ENCODE assay signal across 18 cellular contexts in the genomic region with DNA sequence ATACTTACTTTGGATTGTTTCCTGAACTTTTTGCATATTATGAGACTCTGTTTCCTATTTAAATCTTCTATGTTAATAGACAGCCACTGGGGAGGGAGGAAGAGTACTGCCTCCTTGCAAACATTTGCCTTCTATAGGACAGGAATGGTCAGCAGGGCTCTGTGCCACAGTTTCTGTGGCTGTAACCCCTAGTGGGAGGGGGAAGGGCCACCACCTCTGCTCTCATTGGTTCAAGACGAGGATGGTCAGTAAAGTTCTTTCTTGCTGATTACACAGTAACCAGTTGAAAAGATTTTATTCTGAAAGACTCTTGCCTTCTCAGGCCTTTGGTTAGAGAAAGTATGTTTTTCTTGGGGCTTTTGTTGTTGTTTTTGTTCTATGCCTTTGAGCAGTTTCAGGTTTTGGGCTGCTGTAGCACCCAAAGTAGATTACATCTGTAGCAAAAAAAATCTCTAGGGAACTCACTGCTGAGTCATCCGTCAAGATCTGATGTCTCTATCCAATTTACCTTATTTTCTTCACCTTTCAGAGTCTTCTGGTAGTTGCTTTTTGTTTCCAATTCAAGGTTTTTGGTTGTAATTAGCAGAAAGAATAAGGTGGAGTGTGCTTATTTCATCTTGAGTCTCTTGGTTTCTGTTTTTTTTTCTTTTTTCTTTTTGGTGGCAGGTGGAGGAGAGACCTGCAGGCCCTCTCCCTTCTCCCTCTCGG. TPM values are rescaled to one million over a fixed set of nuclear protein-coding genes. Genes with fewer than 3 reads are reported as not detected.
DNase-seq lines count a peak whose midpoint lies in the region; ATAC-seq and TF ChIP-seq lines count a peak whose summit lies in the region.
"Had no signal": no experiment of that assay in that cellular context is flagged by ENCODE, and none has a peak within 500 bp of the region (broad histone marks: within the 10 kb centered on the region; RNA-seq: fewer than 3 reads in every experiment).

No MANE protein-coding gene starts in this region.

- peaks cover 14% of the 10 kb centered on the region; the same call in 2 of the 3 replicates for H3K9me3 Mint-ChIP-seq in GM23338

- TF ChIP-seq CTCF in GM23338 (conservative IDR thresholded peaks at IDR 0.05; ENCODE audit: low read depth in 2 of 2) = no peak
- TF ChIP-seq CTCF in KMS-11 (conservative IDR thresholded peaks at IDR 0.05; ENCODE audit: low read depth, low read length) = no peak
- no peak for TF ChIP-seq CTCF in epithelial cell of esophagus (IDR thresholded peaks at IDR 0.05; ENCODE audit: insufficient read depth, low read depth, low read length, missing control alignments)
- TF ChIP-seq CTCF in body of pancreas (IDR thresholded peaks at IDR 0.05) = no peak

- peak overlapping the region; percentile 70 for H3K9ac ChIP-seq in KMS-11

- no peaks in the 10 kb centered on the region for H3F3A ChIP-seq in GM23338 (replicated peaks; ENCODE audit: low read depth)

- peaks cover 19% of the 10 kb centered on the region for H3K79me2 ChIP-seq in GM23338 (replicated peaks; ENCODE audit: insufficient read depth)
- no peaks in the 10 kb centered on the region; the same call in 1 of the 2 replicates for H3K79me2 ChIP-seq in KMS-11 (ENCODE audit: insufficient read depth, low read depth)

- no peaks in the 10 kb centered on the region; the same call in 2 of the 3 replicates for H3K4me1 Mint-ChIP-seq in GM23338
- H3K4me1 Mint-ChIP-seq: neural crest cell had no signal

- 94 to 98% methylated on average over 3 of the region's 3 CpGs for WGBS in body of pancreas, 2 donors

- TF ChIP-seq POLR2A in body of pancreas (IDR thresholded peaks at IDR 0.05) = no peak

- no peaks in the 10 kb centered on the region for H3K9me3 ChIP-seq in body of pancreas

- H3K4me3 ChIP-seq in GM23338 (no peak overlapping the region), KMS-11 (IDR thresholded peaks at IDR 0.05; ENCODE audit: insufficient read depth, low read depth, low read length) (no peak overlapping the region), epithelial cell of esophagus (ENCODE audit: low read length) (no peak overlapping the region), body of pancreas (no peak overlapping the region)
- H3K4me3 ChIP-seq: lung, thoracic aorta had no signal

- H4K20me1 ChIP-seq in GM23338 (replicated peaks; ENCODE audit: insufficient read depth) (no peaks in the 10 kb centered on the region; the same call in 1 of the 2 replicates), KMS-11 (ENCODE audit: insufficient read depth) (no peaks in the 10 kb centered on the region)

- no peaks in the 10 kb centered on the region for H3K9me2 ChIP-seq in GM23338 (ENCODE audit: insufficient read depth)

- no peaks in the 10 kb centered on the region for H3K4me1 ChIP-seq in GM23338 (ENCODE audit: insufficient read depth)
- peaks cover 20% of the 10 kb centered on the region for H3K4me1 ChIP-seq in KMS-11 (ENCODE audit: low read depth, poor library complexity, severe bottlenecking)
- no peaks in the 10 kb centered on the region for H3K4me1 ChIP-seq in body of pancreas

- H2AFZ ChIP-seq in GM23338 (no peak overlapping the region), KMS-11 (ENCODE audit: low read depth) (peak overlapping the region; percentile 45; the same call in 1 of the 2 replicates)

- no peak overlapping the region for H3K4me3 Mint-ChIP-seq in GM23338
- H3K4me3 Mint-ChIP-seq: activated naive CD4-positive, alpha-beta T cell treated with anti-CD3 and anti-CD28 coated beads for 36 hours; neural crest cell had no signal

- H3K27ac ChIP-seq in GM23338 (ENCODE audit: low read depth) (peak overlapping the region; percentile 24; the same call in 1 of the 2 replicates), KMS-11 (peak overlapping the region; percentile 94), body of pancreas (no peak overlapping the region)
- H3K27ac ChIP-seq: thoracic aorta had no signal

- peaks cover 2% of the 10 kb centered on the region for H3K27me3 Mint-ChIP-seq in GM23338 (ENCODE audit: insufficient read depth, low read depth, poor library complexity)

- ATAC-seq in GM18498 (IDR thresholded peaks at IDR 0.05; ENCODE audit: unreplicated experiment) (peak; percentile 75), GM23338 (peak; percentile 42; the same call in 1 of the 3 replicates), body of pancreas (no peak), GM21717 (IDR thresholded peaks at IDR 0.05; ENCODE audit: unreplicated experiment) (no peak)
- ATAC-seq: right cardiac atrium had no signal

- H3K4me2 ChIP-seq in GM23338 (no peak overlapping the region), KMS-11 (peak overlapping the region; percentile 76)

- DNase-seq in GM23338 (ENCODE audit: low spot score) (no peak), epithelial cell of esophagus (ENCODE audit: low read depth) (peak; percentile 47), body of pancreas (no peak), NCI-H1092 (lab: John Stamatoyannopoulos, UW) (no peak), kidney glomerular epithelial cell (lab: John Stamatoyannopoulos, UW) (no peak)
- DNase-seq: activated naive CD4-positive, alpha-beta T cell treated with anti-CD3 and anti-CD28 coated beads for 36 hours; effector memory CD4-positive, alpha-beta T cell; GDM1; NCI-H2107; right cardiac atrium; stimulated activated CD4-positive, alpha-beta T cell treated with anti-CD3 and anti-CD28 coated beads, Interleukin-1b, Interleukin-23, amount 100 ng/mL, for 48 hours; stimulated activated CD8-positive, alpha-beta memory T cell treated with anti-CD3 and anti-CD28 coated beads, Interleukin-4, amount 100 ng/mL, for 48 hours had no signal

- intact Hi-C loops in body of pancreas (cut with DNase I) = no loop called here

- H3K36me3 Mint-ChIP-seq in GM23338 (ENCODE audit: low read depth) = peaks cover 38% of the 10 kb centered on the region; the same call in 2 of the 3 replicates

- peak overlapping the region; percentile 63 for H3K27ac Mint-ChIP-seq in GM23338
- H3K27ac Mint-ChIP-seq: activated naive CD4-positive, alpha-beta T cell treated with anti-CD3 and anti-CD28 coated beads for 36 hours had no signal

- no peaks in the 10 kb centered on the region for H3K27me3 ChIP-seq in GM23338 (ENCODE audit: insufficient read depth)
- H3K27me3 ChIP-seq in KMS-11 (ENCODE audit: insufficient read depth, low read depth) = no peaks in the 10 kb centered on the region
- no peaks in the 10 kb centered on the region for H3K27me3 ChIP-seq in body of pancreas

- no peaks in the 10 kb centered on the region for H3K36me3 ChIP-seq in GM23338 (ENCODE audit: insufficient read depth)
- no peaks in the 10 kb centered on the region for H3K36me3 ChIP-seq in KMS-11 (ENCODE audit: insufficient read depth)
- peaks cover 0 to 2% of the 10 kb centered on the region in 2 donors for H3K36me3 ChIP-seq in body of pancreas (replicated peaks in 1 of 2; ENCODE audit: insufficient read depth in 1 of 2, low read depth in 2 of 2)
- H3K36me3 ChIP-seq: thoracic aorta had no signal

RNA-seq across cellular contexts. Expression of a gene that starts 23.1 kb away (rescaled TPM):
- total RNA-seq in GM23338 (2014; rRNA removed; shearing (Covaris generic)) = 24.3 and 27.2 TPM in 2 replicates
- 7.6 and 8.4 TPM in 2 replicates for polyA plus RNA-seq in GM23338 (2016; fragmentation: Nextera tagmentation; extraction: Ambion mirVana)
- 10 to 100 TPM; 11.5 to 26.5 TPM for total RNA-seq in body of pancreas

Comparison
In these comparisons a context has a peak if more than half of its experiments do, and no peak if none do; other contexts are left out.
1. ATAC-seq: peak in GM18498 (single experiment) and GM23338 (single experiment); none in body of pancreas (single experiment) and GM21717 (single experiment).
2. H3K27ac ChIP-seq: peak in GM23338 (single experiment) and KMS-11 (single experiment); none in body of pancreas (0 of 4).